10 cellular contexts compared by ENCODE assay signal in the genomic region with DNA sequence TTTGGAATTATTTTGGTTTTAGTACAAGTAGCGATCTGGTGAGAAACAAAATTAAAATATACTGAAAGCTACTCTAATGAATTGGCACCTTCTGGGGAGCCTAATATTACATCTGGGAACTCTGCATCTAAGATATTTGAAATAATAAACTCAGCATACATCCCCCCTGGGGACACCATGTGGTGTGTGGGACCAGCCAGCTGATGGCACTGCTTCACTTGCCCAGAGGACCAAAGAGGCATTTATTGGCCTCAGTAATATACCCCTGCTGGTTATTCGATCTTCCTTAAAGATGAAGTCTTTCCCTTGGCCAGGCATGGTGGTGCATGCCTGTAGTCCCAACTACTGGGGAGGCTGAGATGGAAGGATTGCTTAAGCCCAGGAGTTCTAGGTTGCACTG.
DNase-seq lines count a peak whose midpoint lies in the region; ATAC-seq and TF ChIP-seq lines count a peak whose summit lies in the region.
"Had no signal": no experiment of that assay in that cellular context is flagged by ENCODE, and none has a peak within 500 bp of the region (broad histone marks: within the 10 kb centered on the region; RNA-seq: fewer than 3 reads in every experiment).

No MANE protein-coding gene starts in this region.

- peaks cover 1% of the 10 kb centered on the region for H3K9me3 Mint-ChIP-seq in memory B cell
- H3K9me3 Mint-ChIP-seq in Calu3 (ENCODE audit: low read depth, unreplicated experiment): peaks cover 1% of the 10 kb centered on the region
- H3K9me3 Mint-ChIP-seq: T-helper 1 cell treated with Interleukin-12 subunit alpha and Interleukin-12 subunit beta and Interleukin-4 antibody, amounts not matched to agents 30 μg/mL and 1 μg/mL, for 36 hours had no signal

- H3K4me1 Mint-ChIP-seq in memory B cell (no peaks in the 10 kb centered on the region), Calu3 (ENCODE audit: low read depth, unreplicated experiment) (no peaks in the 10 kb centered on the region)

- H3K36me3 Mint-ChIP-seq in memory B cell: no peaks in the 10 kb centered on the region
- no peaks in the 10 kb centered on the region for H3K36me3 Mint-ChIP-seq in Calu3 (ENCODE audit: insufficient read depth, unreplicated experiment)

- H3K4me3 Mint-ChIP-seq in memory B cell (no peak overlapping the region), Calu3 (ENCODE audit: low read depth, unreplicated experiment) (no peak overlapping the region)
- H3K4me3 Mint-ChIP-seq: T-helper 1 cell treated with Interleukin-12 subunit alpha and Interleukin-12 subunit beta and Interleukin-4 antibody, amounts not matched to agents 30 μg/mL and 1 μg/mL, for 36 hours had no signal

- no TSS peak for BruUV-seq in Calu3 (replicated peaks; lab: Mats Ljungman, UMichigan)

- ATAC-seq in HG02759 (IDR thresholded peaks at IDR 0.05; ENCODE audit: unreplicated experiment) (peak; percentile 59), SK-N-SH treated with all-trans-retinoic acid at 6 μM for 48 hours (peak; percentile 56; the same call in 1 of the 3 replicates), memory B cell (ENCODE audit: low read depth) (peak; percentile 41), HG03565 (IDR thresholded peaks at IDR 0.05; ENCODE audit: unreplicated experiment) (no peak)

- DNase-seq in GDM1 (lab: John Stamatoyannopoulos, UW): peak; percentile 63
- DNase-seq in memory B cell (ENCODE audit: low spot score in 2 of 2): no peak
- DNase-seq in Calu3: no peak
- DNase-seq in stimulated activated CD4-positive, alpha-beta T cell treated with anti-CD3 and anti-CD28 coated beads, Interleukin-4, amount 100 ng/mL, for 1 hour: no peak
- DNase-seq in activated CD4-positive, alpha-beta T cell treated with anti-CD3 and anti-CD28 coated beads for 1 hour: no peak
- DNase-seq: hippocampal formation had no signal

- H3K27me3 Mint-ChIP-seq in memory B cell: no peaks in the 10 kb centered on the region
- no peaks in the 10 kb centered on the region for H3K27me3 Mint-ChIP-seq in Calu3 (ENCODE audit: unreplicated experiment)

- no peak for TF ChIP-seq CTCF in Calu3 (IDR thresholded peaks at IDR 0.05; ENCODE audit: unreplicated experiment)

- no peak overlapping the region for H3K27ac Mint-ChIP-seq in memory B cell
- no peak overlapping the region for H3K27ac Mint-ChIP-seq in Calu3 (ENCODE audit: unreplicated experiment)
- H3K27ac Mint-ChIP-seq: T-helper 1 cell treated with Interleukin-12 subunit alpha and Interleukin-12 subunit beta and Interleukin-4 antibody, amounts not matched to agents 30 μg/mL and 1 μg/mL, for 36 hours had no signal

- CTCF ChIA-PET in Calu3 (lab: Charles Lee): no interaction called here

- intact Hi-C loops in Calu3 (cut with micrococcal nuclease; ENCODE audit: unreplicated experiment): no loop called here

TF ChIP-seq in SK-N-SH treated with all-trans-retinoic acid at 6 μM for 48 hours, 23 proteins besides CTCF, POLR2A, EP300 and RAD21 (continues in another document):
- TF ChIP-seq, protein P1, sequence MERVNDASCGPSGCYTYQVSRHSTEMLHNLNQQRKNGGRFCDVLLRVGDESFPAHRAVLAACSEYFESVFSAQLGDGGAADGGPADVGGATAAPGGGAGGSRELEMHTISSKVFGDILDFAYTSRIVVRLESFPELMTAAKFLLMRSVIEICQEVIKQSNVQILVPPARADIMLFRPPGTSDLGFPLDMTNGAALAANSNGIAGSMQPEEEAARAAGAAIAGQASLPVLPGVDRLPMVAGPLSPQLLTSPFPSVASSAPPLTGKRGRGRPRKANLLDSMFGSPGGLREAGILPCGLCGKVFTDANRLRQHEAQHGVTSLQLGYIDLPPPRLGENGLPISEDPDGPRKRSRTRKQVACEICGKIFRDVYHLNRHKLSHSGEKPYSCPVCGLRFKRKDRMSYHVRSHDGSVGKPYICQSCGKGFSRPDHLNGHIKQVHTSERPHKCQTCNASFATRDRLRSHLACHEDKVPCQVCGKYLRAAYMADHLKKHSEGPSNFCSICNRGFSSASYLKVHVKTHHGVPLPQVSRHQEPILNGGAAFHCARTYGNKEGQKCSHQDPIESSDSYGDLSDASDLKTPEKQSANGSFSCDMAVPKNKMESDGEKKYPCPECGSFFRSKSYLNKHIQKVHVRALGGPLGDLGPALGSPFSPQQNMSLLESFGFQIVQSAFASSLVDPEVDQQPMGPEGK (CRISPR knock-in tag; IDR thresholded peaks at IDR 0.05; ENCODE audit: borderline replicate concordance): no peak
- no peak for TF ChIP-seq GLIS3 (CRISPR knock-in tag; IDR thresholded peaks at IDR 0.05)
- TF ChIP-seq ZFP3 (CRISPR knock-in tag; IDR thresholded peaks at IDR 0.05): no peak
- TF ChIP-seq CSDC2 (CRISPR knock-in tag; IDR thresholded peaks at IDR 0.05): no peak
- TF ChIP-seq, protein P2, sequence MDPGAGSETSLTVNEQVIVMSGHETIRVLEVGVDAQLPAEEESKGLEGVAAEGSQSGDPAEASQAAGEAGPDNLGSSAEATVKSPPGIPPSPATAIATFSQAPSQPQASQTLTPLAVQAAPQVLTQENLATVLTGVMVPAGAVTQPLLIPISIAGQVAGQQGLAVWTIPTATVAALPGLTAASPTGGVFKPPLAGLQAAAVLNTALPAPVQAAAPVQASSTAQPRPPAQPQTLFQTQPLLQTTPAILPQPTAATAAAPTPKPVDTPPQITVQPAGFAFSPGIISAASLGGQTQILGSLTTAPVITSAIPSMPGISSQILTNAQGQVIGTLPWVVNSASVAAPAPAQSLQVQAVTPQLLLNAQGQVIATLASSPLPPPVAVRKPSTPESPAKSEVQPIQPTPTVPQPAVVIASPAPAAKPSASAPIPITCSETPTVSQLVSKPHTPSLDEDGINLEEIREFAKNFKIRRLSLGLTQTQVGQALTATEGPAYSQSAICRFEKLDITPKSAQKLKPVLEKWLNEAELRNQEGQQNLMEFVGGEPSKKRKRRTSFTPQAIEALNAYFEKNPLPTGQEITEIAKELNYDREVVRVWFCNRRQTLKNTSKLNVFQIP (CRISPR knock-in tag; IDR thresholded peaks at IDR 0.05; ENCODE audit: borderline replicate concordance, low read depth): no peak
- TF ChIP-seq BACH2 (CRISPR knock-in tag; IDR thresholded peaks at IDR 0.05; ENCODE audit: borderline replicate concordance): no peak
- no peak for TF ChIP-seq ARNTL (CRISPR knock-in tag; IDR thresholded peaks at IDR 0.05; ENCODE audit: borderline replicate concordance, low read depth)
- TF ChIP-seq ZNF70 (CRISPR knock-in tag; IDR thresholded peaks at IDR 0.05): no peak
- TF ChIP-seq, protein P3, sequence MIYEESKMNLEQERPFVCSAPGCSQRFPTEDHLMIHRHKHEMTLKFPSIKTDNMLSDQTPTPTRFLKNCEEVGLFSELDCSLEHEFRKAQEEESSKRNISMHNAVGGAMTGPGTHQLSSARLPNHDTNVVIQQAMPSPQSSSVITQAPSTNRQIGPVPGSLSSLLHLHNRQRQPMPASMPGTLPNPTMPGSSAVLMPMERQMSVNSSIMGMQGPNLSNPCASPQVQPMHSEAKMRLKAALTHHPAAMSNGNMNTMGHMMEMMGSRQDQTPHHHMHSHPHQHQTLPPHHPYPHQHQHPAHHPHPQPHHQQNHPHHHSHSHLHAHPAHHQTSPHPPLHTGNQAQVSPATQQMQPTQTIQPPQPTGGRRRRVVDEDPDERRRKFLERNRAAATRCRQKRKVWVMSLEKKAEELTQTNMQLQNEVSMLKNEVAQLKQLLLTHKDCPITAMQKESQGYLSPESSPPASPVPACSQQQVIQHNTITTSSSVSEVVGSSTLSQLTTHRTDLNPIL (CRISPR knock-in tag; IDR thresholded peaks at IDR 0.05; ENCODE audit: low read depth): no peak
- no peak for TF ChIP-seq ZC3H10 (CRISPR knock-in tag; IDR thresholded peaks at IDR 0.05)
- TF ChIP-seq TOX (CRISPR knock-in tag; IDR thresholded peaks at IDR 0.05; ENCODE audit: borderline replicate concordance): no peak
- TF ChIP-seq TCF4 (CRISPR knock-in tag; IDR thresholded peaks at IDR 0.05; ENCODE audit: borderline replicate concordance): no peak
- no peak for TF ChIP-seq ZNF565 (CRISPR knock-in tag; conservative IDR thresholded peaks at IDR 0.05; ENCODE audit: low read depth)
- no peak for TF ChIP-seq SNAI2 (CRISPR knock-in tag; IDR thresholded peaks at IDR 0.05)
- TF ChIP-seq, protein P4, sequence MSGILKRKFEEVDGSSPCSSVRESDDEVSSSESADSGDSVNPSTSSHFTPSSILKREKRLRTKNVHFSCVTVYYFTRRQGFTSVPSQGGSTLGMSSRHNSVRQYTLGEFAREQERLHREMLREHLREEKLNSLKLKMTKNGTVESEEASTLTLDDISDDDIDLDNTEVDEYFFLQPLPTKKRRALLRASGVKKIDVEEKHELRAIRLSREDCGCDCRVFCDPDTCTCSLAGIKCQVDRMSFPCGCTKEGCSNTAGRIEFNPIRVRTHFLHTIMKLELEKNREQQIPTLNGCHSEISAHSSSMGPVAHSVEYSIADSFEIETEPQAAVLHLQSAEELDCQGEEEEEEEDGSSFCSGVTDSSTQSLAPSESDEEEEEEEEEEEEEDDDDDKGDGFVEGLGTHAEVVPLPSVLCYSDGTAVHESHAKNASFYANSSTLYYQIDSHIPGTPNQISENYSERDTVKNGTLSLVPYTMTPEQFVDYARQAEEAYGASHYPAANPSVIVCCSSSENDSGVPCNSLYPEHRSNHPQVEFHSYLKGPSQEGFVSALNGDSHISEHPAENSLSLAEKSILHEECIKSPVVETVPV (CRISPR knock-in tag; IDR thresholded peaks at IDR 0.05): no peak
- TF ChIP-seq ZNF8 (CRISPR knock-in tag; IDR thresholded peaks at IDR 0.05): no peak
- TF ChIP-seq ZFP30 (CRISPR knock-in tag; IDR thresholded peaks at IDR 0.05): no peak
